ENCODE assay signal across 21 cellular contexts in the genomic region with DNA sequence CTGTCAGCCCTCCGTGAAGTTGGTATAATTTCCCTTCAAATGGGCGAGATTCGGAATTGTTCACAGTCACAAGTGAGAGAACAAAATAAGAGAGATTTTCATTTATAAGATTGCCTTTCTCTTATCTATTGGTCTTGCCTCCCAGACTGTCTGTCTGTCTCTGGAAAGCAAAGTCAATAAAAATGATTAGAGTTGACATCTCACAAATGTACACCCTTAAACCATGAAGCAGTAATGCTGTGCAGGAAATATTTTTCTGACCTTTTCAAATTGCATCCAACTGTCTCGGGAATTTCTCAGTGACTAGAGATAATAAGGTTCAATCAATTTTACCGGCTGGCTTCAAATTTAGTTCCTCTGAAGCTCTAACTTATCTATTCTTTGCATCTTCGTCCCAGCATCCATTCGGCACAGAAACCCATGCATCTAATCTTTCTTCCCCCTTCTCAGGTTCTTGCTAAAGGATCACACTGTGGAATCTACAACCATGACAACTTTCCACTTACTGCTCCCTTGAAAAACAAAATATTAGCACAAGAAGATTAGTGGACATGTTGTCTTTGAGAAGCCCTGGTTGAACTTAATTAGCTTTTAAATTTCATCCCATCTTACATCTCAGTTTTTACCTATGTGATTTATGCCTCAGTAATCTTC.
DNase-seq lines count a peak whose midpoint lies in the region; FAIRE-seq and TF ChIP-seq lines count a peak whose summit lies in the region.
"Had no signal": no experiment of that assay in that cellular context is flagged by ENCODE, and none has a peak within 500 bp of the region (broad histone marks: within the 10 kb centered on the region; RNA-seq: fewer than 3 reads in every experiment).

No MANE protein-coding gene starts in this region.

- no peaks in the 10 kb centered on the region for H3K9me3 Mint-ChIP-seq in nephron
- H3K9me3 Mint-ChIP-seq: activated T-cell treated with anti-CD3 and anti-CD28 coated beads, Interleukin-2, amount 50 U/mL, for 24 hours; central memory CD8-positive, alpha-beta T cell had no signal

- peaks cover 63% of the 10 kb centered on the region for H3K4me1 Mint-ChIP-seq in nephron
- H3K4me1 Mint-ChIP-seq: CD4-positive, alpha-beta memory T cell; central memory CD8-positive, alpha-beta T cell had no signal

- no peak overlapping the region for H4K8ac ChIP-seq in H1 (ENCODE audit: extremely low read depth, insufficient read depth, low read length)

- H4K20me1 ChIP-seq in DOHH2 (ENCODE audit: control insufficient read depth, insufficient read depth, low read depth, low read length) (no peaks in the 10 kb centered on the region), H1 (replicated peaks in 1 of 2; ENCODE audit: control insufficient read depth in 1 of 2, insufficient read depth in 2 of 2, low read length in 2 of 2) (no peaks in the 10 kb centered on the region)

- H2AFZ ChIP-seq in H1 (ENCODE audit: low read length): no peak overlapping the region

- TF ChIP-seq CTCF in 22Rv1 (IDR thresholded peaks at IDR 0.05): no peak
- TF ChIP-seq CTCF in DOHH2 (IDR thresholded peaks at IDR 0.05; ENCODE audit: low read depth, low read length, poor library complexity, severe bottlenecking): no peak
- TF ChIP-seq CTCF in H1 (IDR thresholded peaks at IDR 0.05; ENCODE audit: control extremely low read depth in 1 of 3, insufficient read depth in 1 of 3, low read depth in 1 of 3, low read length in 3 of 3): no peak
- no peak for TF ChIP-seq CTCF in nephron (IDR thresholded peaks at IDR 0.05; ENCODE audit: unreplicated experiment in 3 of 3)

- H3K27ac ChIP-seq in 22Rv1: 0 out of 2 replicates have a peak overlapping the region, but pooled peaks have one; percentile 3
- peak overlapping the region; percentile 71 for H3K27ac ChIP-seq in DOHH2 (ENCODE audit: low read depth, low read length)
- no peak overlapping the region for H3K27ac ChIP-seq in H1 (ENCODE audit: low read depth, low read length)
- H3K27ac ChIP-seq: gastroesophageal sphincter, right lobe of liver had no signal

- no peak overlapping the region for H4K91ac ChIP-seq in H1 (replicated peaks; ENCODE audit: insufficient read length, low read length)

- H3K56ac ChIP-seq in H1 (replicated peaks; ENCODE audit: insufficient read length, low read depth, low read length): no peak overlapping the region

- no peaks in the 10 kb centered on the region for H3K27me3 ChIP-seq in DOHH2 (ENCODE audit: control insufficient read depth, low read length)
- H3K27me3 ChIP-seq in H1 (replicated peaks in 1 of 4; ENCODE audit: control insufficient read depth in 3 of 4, extremely low read depth in 1 of 4, insufficient read depth in 3 of 4, low read length in 3 of 4): no peaks in the 10 kb centered on the region
- H3K27me3 ChIP-seq: gastroesophageal sphincter, right lobe of liver had no signal

- no peaks in the 10 kb centered on the region for H3K36me3 ChIP-seq in DOHH2 (ENCODE audit: control insufficient read depth, low read length)
- peaks cover 0 to 20% (median 5%) of the 10 kb centered on the region in 4 experiments; a peak in 2 of 8 replicates for H3K36me3 ChIP-seq in H1 (ENCODE audit: control insufficient read depth in 2 of 4, insufficient read depth in 4 of 4, low read length in 3 of 4)
- H3K36me3 ChIP-seq: gastroesophageal sphincter, right lobe of liver had no signal

- no peak overlapping the region for H3K14ac ChIP-seq in H1 (ENCODE audit: insufficient read length)

- H2AK5ac ChIP-seq in H1 (ENCODE audit: low read depth, low read length): no peak overlapping the region

- H2BK5ac ChIP-seq in H1 (ENCODE audit: low read depth, low read length): no peak overlapping the region

- H3K36me3 Mint-ChIP-seq in nephron (ENCODE audit: low read depth): no peaks in the 10 kb centered on the region
- H3K36me3 Mint-ChIP-seq: CD4-positive, alpha-beta memory T cell had no signal

- H3K9me3 ChIP-seq in DOHH2 (ENCODE audit: control insufficient read depth, insufficient read depth, low read length) (no peaks in the 10 kb centered on the region), H1 (ENCODE audit: insufficient read depth in 2 of 2, low read depth in 1 of 2, low read length in 1 of 2) (no peaks in the 10 kb centered on the region)
- H3K9me3 ChIP-seq: gastroesophageal sphincter, right lobe of liver had no signal

- H2BK15ac ChIP-seq in H1 (ENCODE audit: low read length): no peak overlapping the region

- no peak for TF ChIP-seq POLR2A in H1 (IDR thresholded peaks at IDR 0.05; ENCODE audit: control extremely low read depth in 1 of 2, low read depth in 2 of 2, low read length in 2 of 2)

- H3K23ac ChIP-seq in H1 (ENCODE audit: insufficient read length): no peak overlapping the region

- H3K4me3 ChIP-seq in DOHH2 (ENCODE audit: low read length): peak overlapping the region; percentile 53
- no peak overlapping the region for H3K4me3 ChIP-seq in H1 (ENCODE audit: extremely low read depth in 1 of 4, insufficient read depth in 2 of 4, low read depth in 3 of 4, low read length in 4 of 4)
- H3K4me3 ChIP-seq: gastroesophageal sphincter, right lobe of liver had no signal

- no peak overlapping the region for H2BK20ac ChIP-seq in H1 (ENCODE audit: low read length)

- no peaks in the 10 kb centered on the region for H3K79me1 ChIP-seq in H1 (ENCODE audit: low read depth, low read length)

- H3K4me1 ChIP-seq in DOHH2 (ENCODE audit: control insufficient read depth, low read length) (peaks cover 50% of the 10 kb centered on the region), H1 (replicated peaks in 1 of 4; ENCODE audit: control insufficient read depth in 3 of 4, insufficient read depth in 4 of 4, low read length in 3 of 4) (peaks cover 0 to 17% (median 15%) of the 10 kb centered on the region in 4 experiments; a peak in 4 of 7 replicates)
- H3K4me1 ChIP-seq: right lobe of liver had no signal

- TF ChIP-seq EP300 in H1 (IDR thresholded peaks at IDR 0.05; ENCODE audit: borderline replicate concordance in 1 of 2, low read depth in 2 of 2, low read length in 2 of 2): no peak

- H2BK120ac ChIP-seq in H1 (replicated peaks; ENCODE audit: low read depth, low read length): no peak overlapping the region

- peak overlapping the region; percentile 92 to 97 (median 93) for H3K27ac Mint-ChIP-seq in nephron
- H3K27ac Mint-ChIP-seq: activated T-cell treated with anti-CD3 and anti-CD28 coated beads, Interleukin-2, amount 50 U/mL, for 24 hours; CD4-positive, alpha-beta memory T cell had no signal

- no peak for TF ChIP-seq RAD21 in H1 (IDR thresholded peaks at IDR 0.05 in 1 of 2, conservative IDR thresholded peaks at IDR 0.05 in 1 of 2; ENCODE audit: low read depth in 2 of 2, low read length in 2 of 2)

- peaks cover 3% of the 10 kb centered on the region; the same call in 1 of the 2 replicates for H3F3A ChIP-seq in DOHH2 (ENCODE audit: control insufficient read depth, insufficient read depth)

- H3K4me2 ChIP-seq in DOHH2 (ENCODE audit: low read length) (peak overlapping the region; percentile 74), H1 (ENCODE audit: insufficient read depth in 1 of 2, low read depth in 2 of 2, low read length in 2 of 2) (no peak overlapping the region)

- POLR2A ChIA-PET in H1 (lab: Charles Lee; ENCODE audit: partially characterized antibody): interaction anchor here (0.9 kb wide), 1 partner anchor 15 kb away, joined by 3 read pairs; no protein-coding TSS in a partner anchor

- H3K9ac ChIP-seq in H1 (replicated peaks in 1 of 4; ENCODE audit: extremely low read depth in 1 of 4, low read depth in 3 of 4, low read length in 3 of 4): no peak overlapping the region

- peak; percentile 13 for FAIRE-seq in H1 (lab: Jason Lieb, UNC)
- FAIRE-seq: GM12892 had no signal

- CTCF ChIA-PET in H1 (lab: Charles Lee; ENCODE audit: partially characterized antibody): interaction anchor here (0.6 to 1.6 kb wide), 4 partner anchors 12 to 221 kb away, joined by 3 read pairs; no protein-coding TSS in a partner anchor

- H3K9me2 ChIP-seq in DOHH2 (replicated peaks; ENCODE audit: control insufficient read depth, low read length): no peaks in the 10 kb centered on the region

- no peaks in the 10 kb centered on the region for H3K23me2 ChIP-seq in H1 (ENCODE audit: low read depth, low read length)

- DNase-seq in H1 (ENCODE audit: low read depth in 1 of 2, low spot score in 2 of 2) (no peak), GM03348 (ENCODE audit: low spot score) (no peak), cerebellar nuclear complex (lab: John Stamatoyannopoulos, UW) (no peak), NCI-H2171 treated with DMSO at 0.1 percent for 48 hours (lab: John Stamatoyannopoulos, UW) (no peak), NCI-H1417 treated with DMSO at 0.1 percent for 48 hours (lab: John Stamatoyannopoulos, UW) (no peak)
- DNase-seq: activated CD4-positive, alpha-beta T cell treated with anti-CD3 and anti-CD28 coated beads for 1 hour; activated naive CD4-positive, alpha-beta T cell treated with Interleukin-2 at 50 U/mL for 16 hours; activated T-cell treated with anti-CD3 and anti-CD28 coated beads, Interleukin-2, amount 50 U/mL, for 24 hours; amygdala; CD4-positive, alpha-beta memory T cell; H7; KG1; nucleus accumbens; right lobe of liver; stimulated activated CD4-positive, alpha-beta T cell treated with anti-CD3 and anti-CD28 coated beads, Interleukin-15, amount 100 ng/mL, for 24 hours had no signal

- no peak overlapping the region for H3K4ac ChIP-seq in H1 (replicated peaks; ENCODE audit: insufficient read length, low read depth, low read length)

- peak overlapping the region; percentile 6 to 43 (median 13) for H3K4me3 Mint-ChIP-seq in nephron
- H3K4me3 Mint-ChIP-seq: activated T-cell treated with anti-CD3 and anti-CD28 coated beads, Interleukin-2, amount 50 U/mL, for 24 hours; CD4-positive, alpha-beta memory T cell; central memory CD8-positive, alpha-beta T cell had no signal

- no peaks in the 10 kb centered on the region for H3K27me3 Mint-ChIP-seq in nephron (ENCODE audit: low read depth)
- H3K27me3 Mint-ChIP-seq: activated T-cell treated with anti-CD3 and anti-CD28 coated beads, Interleukin-2, amount 50 U/mL, for 24 hours; CD4-positive, alpha-beta memory T cell; central memory CD8-positive, alpha-beta T cell had no signal

- H3K79me2 ChIP-seq in DOHH2 (ENCODE audit: control insufficient read depth, low read length) (no peaks in the 10 kb centered on the region), H1 (ENCODE audit: control insufficient read depth in 1 of 2, insufficient read depth in 2 of 2, low read length in 2 of 2) (peaks cover 0 to 6% of the 10 kb centered on the region in 2 experiments; a peak in 1 of 4 replicates)

- no peak overlapping the region for H4K5ac ChIP-seq in H1 (ENCODE audit: insufficient read length, low read depth, low read length)

- no peak overlapping the region for H3K18ac ChIP-seq in H1 (ENCODE audit: extremely low read depth, low read length)

- WGBS in H1 (ENCODE audit: extremely low coverage in 1 of 2, insufficient coverage in 1 of 2, insufficient read length in 1 of 2, insufficient replicate concordance in 2 of 2, low coverage in 1 of 2, low lambda C conversion rate in 2 of 2, missing lambda C conversion rate in 1 of 2), 2 experiments: 93% methylated on average over 7 of the region's 7 CpGs; no CpG with 5 or more reads in 1 of the 2 experiments

- no peak overlapping the region for H2BK12ac ChIP-seq in H1 (ENCODE audit: low read depth, low read length)

TF ChIP-seq in H1, 55 proteins besides CTCF, POLR2A, EP300 and RAD21 (continues in another document):
- TF ChIP-seq TEAD4 (IDR thresholded peaks at IDR 0.05; ENCODE audit: low read depth, low read length): no peak
- TF ChIP-seq RBBP5 (IDR thresholded peaks at IDR 0.05; ENCODE audit: borderline replicate concordance, low read depth, low read length): no peak
- TF ChIP-seq KDM5A (IDR thresholded peaks at IDR 0.05; ENCODE audit: low read length): no peak
